29 cellular contexts compared by ENCODE assay signal in the genomic region with DNA sequence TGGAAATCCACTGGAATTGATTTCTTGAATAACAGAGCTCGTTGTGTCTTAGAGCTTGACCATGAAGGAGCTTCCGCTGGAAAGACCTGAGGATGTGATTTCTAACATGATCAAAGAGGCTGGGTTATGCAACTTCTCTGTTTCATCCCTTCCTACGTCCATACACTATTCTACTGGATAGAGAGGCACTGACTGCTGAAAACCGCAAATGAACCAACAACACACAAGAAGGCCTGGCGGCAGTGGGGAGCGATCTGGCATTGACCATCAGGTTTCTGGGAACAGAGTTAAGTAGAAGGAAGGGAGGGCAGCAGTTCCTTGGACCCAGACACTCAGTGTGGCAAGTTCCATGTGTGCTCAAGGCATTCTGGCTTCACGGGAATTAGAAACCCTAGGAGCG. TPM values are rescaled to one million over a fixed set of nuclear protein-coding genes. Genes with fewer than 3 reads are reported as not detected.
"Had no signal": no experiment of that assay in that cellular context is flagged by ENCODE, and none has a peak within 500 bp of the region (broad histone marks: within the 10 kb centered on the region; RNA-seq: fewer than 3 reads in every experiment).

No MANE protein-coding gene starts in this region.

- H3K4me2 ChIP-seq: neural progenitor cell had no signal

- H3K9ac ChIP-seq: neural progenitor cell had no signal

- ATAC-seq: effector memory CD8-positive, alpha-beta T cell; left ventricle myocardium superior; natural killer cell; stimulated activated naive B cell treated with anti-CD40 and anti-IgM and Interleukin-4, amounts not matched to agents 10 μg/mL and 1 μg/mL and 100 μg/mL, for 72 hours had no signal

- H3K36me3 Mint-ChIP-seq: natural killer cell had no signal

- H3K4me1 Mint-ChIP-seq: natural killer cell; stimulated activated naive B cell treated with anti-CD40 and anti-IgM and Interleukin-4, amounts not matched to agents 10 μg/mL and 1 μg/mL and 100 μg/mL, for 72 hours had no signal

- H3K36me3 ChIP-seq: prostate gland, uterus had no signal

- H3K4me1 ChIP-seq: esophagus squamous epithelium, lower lobe of right lung, neural progenitor cell, prostate gland, spleen, tibial nerve, upper lobe of left lung, uterus had no signal

- DNase-seq: dermis blood vessel endothelial cell; effector memory CD8-positive, alpha-beta T cell; erythroblast; esophagus squamous epithelium; foreskin melanocyte; glutamatergic neuron; heart right ventricle; hippocampal formation; left cardiac atrium; left ventricle myocardium superior; lower lobe of right lung; natural killer cell; spleen; stimulated activated CD4-positive, alpha-beta T cell treated with anti-CD3 and anti-CD28 coated beads, Interleukin-4, amount 100 ng/mL, for 4 hours; stimulated activated naive B cell treated with anti-CD40 and anti-IgM and Interleukin-4, amounts not matched to agents 10 μg/mL and 1 μg/mL and 100 μg/mL, for 72 hours; uterus had no signal

- H3K4me3 Mint-ChIP-seq: effector memory CD8-positive, alpha-beta T cell; natural killer cell; neural progenitor cell; stimulated activated naive B cell treated with anti-CD40 and anti-IgM and Interleukin-4, amounts not matched to agents 10 μg/mL and 1 μg/mL and 100 μg/mL, for 72 hours; stimulated activated naive CD8-positive, alpha-beta T cell treated with anti-CD3 and anti-CD28 coated beads, Interleukin-15, Interleukin-2, amounts not matched to agents 100 ng/mL and 50 ng/mL, for 24 hours had no signal

- H3K27me3 ChIP-seq: esophagus squamous epithelium, heart right ventricle, neural progenitor cell, right atrium auricular region, spleen, tibial nerve, upper lobe of left lung, uterus had no signal

- H3K27ac ChIP-seq: coronary artery, esophagus squamous epithelium, lower lobe of right lung, neural progenitor cell, prostate gland, right atrium auricular region, skin epidermis, spleen, thoracic aorta, tibial nerve, upper lobe of left lung, uterus had no signal

- H3K9me3 ChIP-seq: esophagus squamous epithelium, heart right ventricle, lower lobe of right lung, prostate gland, right atrium auricular region, spleen, thoracic aorta, tibial nerve, upper lobe of left lung, uterus had no signal

- H2AFZ ChIP-seq: neural progenitor cell had no signal

- H3K9me3 Mint-ChIP-seq: effector memory CD8-positive, alpha-beta T cell; natural killer cell; neural progenitor cell; stimulated activated naive B cell treated with anti-CD40 and anti-IgM and Interleukin-4, amounts not matched to agents 10 μg/mL and 1 μg/mL and 100 μg/mL, for 72 hours; stimulated activated naive CD8-positive, alpha-beta T cell treated with anti-CD3 and anti-CD28 coated beads, Interleukin-15, Interleukin-2, amounts not matched to agents 100 ng/mL and 50 ng/mL, for 24 hours had no signal

- H3K4me3 ChIP-seq: coronary artery, esophagus squamous epithelium, heart right ventricle, lower lobe of right lung, neural progenitor cell, prostate gland, right atrium auricular region, skin epidermis, spleen, thoracic aorta, tibial nerve, upper lobe of left lung, uterus had no signal

- FAIRE-seq: endometrium, islet of Langerhans had no signal

- H3K27me3 Mint-ChIP-seq: effector memory CD8-positive, alpha-beta T cell; stimulated activated naive B cell treated with anti-CD40 and anti-IgM and Interleukin-4, amounts not matched to agents 10 μg/mL and 1 μg/mL and 100 μg/mL, for 72 hours; stimulated activated naive CD8-positive, alpha-beta T cell treated with anti-CD3 and anti-CD28 coated beads, Interleukin-15, Interleukin-2, amounts not matched to agents 100 ng/mL and 50 ng/mL, for 24 hours had no signal

- H3K27ac Mint-ChIP-seq: effector memory CD8-positive, alpha-beta T cell; natural killer cell; neural progenitor cell; stimulated activated naive B cell treated with anti-CD40 and anti-IgM and Interleukin-4, amounts not matched to agents 10 μg/mL and 1 μg/mL and 100 μg/mL, for 72 hours; stimulated activated naive CD8-positive, alpha-beta T cell treated with anti-CD3 and anti-CD28 coated beads, Interleukin-15, Interleukin-2, amounts not matched to agents 100 ng/mL and 50 ng/mL, for 24 hours had no signal

RNA-seq across cellular contexts. Expression of gene LRRN4, which starts 13.3 kb away (rescaled TPM):
- total RNA-seq: mononuclear cell, natural killer cell, osteocyte, tibial nerve had no signal
- polyA plus RNA-seq: heart right ventricle, spleen had no signal
